Comparison of ENCODE assay signal across 1 cellular context in the genomic region with DNA sequence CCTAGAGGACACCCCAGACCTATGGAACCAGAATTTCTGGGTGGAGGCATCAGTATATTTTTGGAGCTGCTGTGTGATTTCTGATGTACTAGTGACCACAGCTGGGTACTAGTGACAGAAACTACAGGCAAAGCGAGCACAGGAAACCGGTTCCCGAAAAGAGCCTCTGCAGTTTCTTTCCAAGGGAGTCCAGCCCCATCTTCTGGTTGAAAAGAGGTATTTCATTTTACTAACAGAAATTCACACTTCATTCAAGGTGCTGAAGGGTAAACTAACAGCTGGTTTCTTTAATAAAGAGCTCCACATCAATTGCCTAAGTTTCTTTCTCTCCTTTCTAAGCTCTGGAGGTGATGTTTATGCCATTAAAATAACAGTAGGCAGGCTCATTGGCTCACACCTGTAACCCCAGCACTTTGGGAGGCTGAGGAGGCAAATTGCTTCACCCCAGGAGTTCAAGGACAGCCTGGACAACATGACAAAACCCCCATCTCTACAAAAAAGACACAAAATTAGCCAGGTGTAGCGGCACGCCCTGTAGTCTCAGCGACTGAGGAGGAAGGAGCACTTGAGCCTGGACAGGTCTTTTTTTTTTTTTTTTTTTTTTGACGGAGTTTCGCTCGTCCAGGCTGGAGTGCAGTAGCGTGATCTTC.
TF ChIP-seq lines count a peak whose summit lies in the region.

No MANE protein-coding gene starts in this region.

TF ChIP-seq in GM23338, 12 proteins besides CTCF, POLR2A, EP300 and RAD21 (continued from another document):
- TF ChIP-seq, protein P1, sequence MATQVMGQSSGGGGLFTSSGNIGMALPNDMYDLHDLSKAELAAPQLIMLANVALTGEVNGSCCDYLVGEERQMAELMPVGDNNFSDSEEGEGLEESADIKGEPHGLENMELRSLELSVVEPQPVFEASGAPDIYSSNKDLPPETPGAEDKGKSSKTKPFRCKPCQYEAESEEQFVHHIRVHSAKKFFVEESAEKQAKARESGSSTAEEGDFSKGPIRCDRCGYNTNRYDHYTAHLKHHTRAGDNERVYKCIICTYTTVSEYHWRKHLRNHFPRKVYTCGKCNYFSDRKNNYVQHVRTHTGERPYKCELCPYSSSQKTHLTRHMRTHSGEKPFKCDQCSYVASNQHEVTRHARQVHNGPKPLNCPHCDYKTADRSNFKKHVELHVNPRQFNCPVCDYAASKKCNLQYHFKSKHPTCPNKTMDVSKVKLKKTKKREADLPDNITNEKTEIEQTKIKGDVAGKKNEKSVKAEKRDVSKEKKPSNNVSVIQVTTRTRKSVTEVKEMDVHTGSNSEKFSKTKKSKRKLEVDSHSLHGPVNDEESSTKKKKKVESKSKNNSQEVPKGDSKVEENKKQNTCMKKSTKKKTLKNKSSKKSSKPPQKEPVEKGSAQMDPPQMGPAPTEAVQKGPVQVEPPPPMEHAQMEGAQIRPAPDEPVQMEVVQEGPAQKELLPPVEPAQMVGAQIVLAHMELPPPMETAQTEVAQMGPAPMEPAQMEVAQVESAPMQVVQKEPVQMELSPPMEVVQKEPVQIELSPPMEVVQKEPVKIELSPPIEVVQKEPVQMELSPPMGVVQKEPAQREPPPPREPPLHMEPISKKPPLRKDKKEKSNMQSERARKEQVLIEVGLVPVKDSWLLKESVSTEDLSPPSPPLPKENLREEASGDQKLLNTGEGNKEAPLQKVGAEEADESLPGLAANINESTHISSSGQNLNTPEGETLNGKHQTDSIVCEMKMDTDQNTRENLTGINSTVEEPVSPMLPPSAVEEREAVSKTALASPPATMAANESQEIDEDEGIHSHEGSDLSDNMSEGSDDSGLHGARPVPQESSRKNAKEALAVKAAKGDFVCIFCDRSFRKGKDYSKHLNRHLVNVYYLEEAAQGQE (IDR thresholded peaks at IDR 0.05; ENCODE audit: unreplicated experiment) = no peak
- TF ChIP-seq STAT1 (IDR thresholded peaks at IDR 0.05; ENCODE audit: unreplicated experiment) (no peak), NANOG (IDR thresholded peaks at IDR 0.05; ENCODE audit: borderline replicate concordance) (no peak)
TF ChIP-seq in GM23338: peak in this region for 0.
